Comparison of ENCODE assay signal across 31 cellular contexts in genomic region chr14:56881181-56881580, GRCh38.
"Had no signal": no experiment of that assay in that cellular context is flagged by ENCODE, and none has a peak within 500 bp of the region (broad histone marks: within the 10 kb centered on the region; RNA-seq: fewer than 3 reads in every experiment).

No MANE protein-coding gene starts in this region.

- H3K4me1 Mint-ChIP-seq: activated B cell treated with CpG ODN at 0.5 μM for 24 hours; activated CD8-positive, alpha-beta memory T cell treated with anti-CD3 and anti-CD28 coated beads, Interleukin-2, amount 10 ng/mL, durations not matched to agents 7 days and 5 days; activated naive CD4-positive, alpha-beta T cell treated with anti-CD3 and anti-CD28 coated beads, Interleukin-2, amount 50 U/mL, for 24 hours; activated naive CD8-positive, alpha-beta T cell treated with anti-CD3 and anti-CD28 coated beads for 36 hours; activated naive CD8-positive, alpha-beta T cell treated with anti-CD3 and anti-CD28 coated beads, Interleukin-2, amount 50 U/mL, for 24 hours; T-cell had no signal

- H3K27ac Mint-ChIP-seq: activated B cell treated with CpG ODN at 0.5 μM for 24 hours; activated CD8-positive, alpha-beta memory T cell treated with anti-CD3 and anti-CD28 coated beads, Interleukin-2, amount 10 ng/mL, durations not matched to agents 7 days and 5 days; activated CD8-positive, alpha-beta T cell treated with anti-CD3 and anti-CD28 coated beads, Interleukin-2, amount 10 ng/mL, durations not matched to agents 7 days and 5 days; activated naive CD4-positive, alpha-beta T cell treated with anti-CD3 and anti-CD28 coated beads for 36 hours; activated naive CD4-positive, alpha-beta T cell treated with anti-CD3 and anti-CD28 coated beads, Interleukin-2, amount 50 U/mL, for 24 hours; activated naive CD8-positive, alpha-beta T cell treated with anti-CD3 and anti-CD28 coated beads for 36 hours; activated naive CD8-positive, alpha-beta T cell treated with anti-CD3 and anti-CD28 coated beads, Interleukin-2, amount 50 U/mL, for 24 hours; activated T-helper 1 cell treated with anti-CD3 and anti-CD28 coated beads, Interleukin-12 subunit alpha, Interleukin-12 subunit beta, Interleukin-2, Interleukin-4 antibody, amounts not matched to agents 30 ng/mL and 10 ng/mL and 1 ng/mL, durations not matched to agents 14 hours and 24 hours and 36 hours; activated T-helper 2 cell treated with anti-CD3 and anti-CD28 coated beads, Interferon-gamma antibody, Interleukin-2, Interleukin-4, amounts not matched to agents 10 μg/mL and 5 μg/mL and 100 μg/mL, durations not matched to agents 14 hours and 24 hours and 36 hours; T-cell; T-helper 1 cell treated with Interleukin-12 subunit alpha and Interleukin-12 subunit beta and Interleukin-4 antibody, amounts not matched to agents 30 μg/mL and 1 μg/mL, for 36 hours had no signal

- H3K4me3 ChIP-seq: adrenal gland, body of pancreas, colonic mucosa, esophagus squamous epithelium, gastroesophageal sphincter had no signal

- H3K27me3 ChIP-seq: body of pancreas, colonic mucosa had no signal

- H3K4me1 ChIP-seq: adrenal gland, body of pancreas, colonic mucosa, esophagus squamous epithelium, gastroesophageal sphincter had no signal

- H3K9me3 ChIP-seq: adrenal gland, body of pancreas, colonic mucosa, esophagus squamous epithelium, gastroesophageal sphincter had no signal

- H3K27me3 Mint-ChIP-seq: activated CD8-positive, alpha-beta memory T cell treated with anti-CD3 and anti-CD28 coated beads, Interleukin-2, amount 10 ng/mL, durations not matched to agents 7 days and 5 days had no signal

- DNase-seq: activated B cell treated with CpG ODN at 0.5 μM for 24 hours; activated CD4-positive, alpha-beta T cell treated with anti-CD3 and anti-CD28 coated beads for 48 hours; activated CD4-positive, alpha-beta T cell treated with anti-CD3 and anti-CD28 coated beads, Interleukin-2, amount 50 U/mL, for 1 hour; activated CD4-positive, alpha-beta T cell treated with anti-CD3 and anti-CD28 coated beads, Interleukin-2, amount 50 U/mL, for 48 hours; activated CD8-positive, alpha-beta memory T cell treated with anti-CD3 and anti-CD28 coated beads, Interleukin-2, amount 10 ng/mL, durations not matched to agents 7 days and 5 days; activated CD8-positive, alpha-beta memory T cell treated with anti-CD3 and anti-CD28 coated beads, Interleukin-2, amount 50 U/mL, for 4 hours; activated CD8-positive, alpha-beta T cell treated with anti-CD3 and anti-CD28 coated beads, Interleukin-2, amount 10 ng/mL, durations not matched to agents 7 days and 5 days; activated effector memory CD4-positive, alpha-beta T cell treated with anti-CD3 and anti-CD28 coated beads, Interleukin-2, amount 50 U/mL, for 16 hours; activated naive CD4-positive, alpha-beta T cell treated with anti-CD3 and anti-CD28 coated beads for 36 hours; activated naive CD8-positive, alpha-beta T cell treated with anti-CD3 and anti-CD28 coated beads for 36 hours; activated naive CD8-positive, alpha-beta T cell treated with anti-CD3 and anti-CD28 coated beads, Interleukin-2, amount 50 U/mL, for 24 hours; activated T-cell treated with anti-CD3 and anti-CD28 coated beads, Interleukin-2, amount 50 U/mL, for 1 hour; activated T-cell treated with anti-CD3 and anti-CD28 coated beads, Interleukin-2, amount 50 U/mL, for 48 hours; adrenal gland; amygdala; aorta; central memory CD4-positive, alpha-beta T cell; colonic mucosa; effector CD8-positive, alpha-beta T cell; esophagus squamous epithelium; foreskin melanocyte; T-cell; T1000; WERI-Rb-1 had no signal

- H3K4me3 Mint-ChIP-seq: activated B cell treated with CpG ODN at 0.5 μM for 24 hours; activated CD8-positive, alpha-beta memory T cell treated with anti-CD3 and anti-CD28 coated beads, Interleukin-2, amount 10 ng/mL, durations not matched to agents 7 days and 5 days; activated CD8-positive, alpha-beta T cell treated with anti-CD3 and anti-CD28 coated beads, Interleukin-2, amount 10 ng/mL, durations not matched to agents 7 days and 5 days; activated naive CD4-positive, alpha-beta T cell treated with anti-CD3 and anti-CD28 coated beads for 36 hours; activated naive CD4-positive, alpha-beta T cell treated with anti-CD3 and anti-CD28 coated beads, Interleukin-2, amount 50 U/mL, for 24 hours; activated naive CD8-positive, alpha-beta T cell treated with anti-CD3 and anti-CD28 coated beads for 36 hours; activated naive CD8-positive, alpha-beta T cell treated with anti-CD3 and anti-CD28 coated beads, Interleukin-2, amount 50 U/mL, for 24 hours; activated T-helper 1 cell treated with anti-CD3 and anti-CD28 coated beads, Interleukin-12 subunit alpha, Interleukin-12 subunit beta, Interleukin-2, Interleukin-4 antibody, amounts not matched to agents 30 ng/mL and 10 ng/mL and 1 ng/mL, durations not matched to agents 14 hours and 24 hours and 36 hours; T-cell; T-helper 1 cell treated with Interleukin-12 subunit alpha and Interleukin-12 subunit beta and Interleukin-4 antibody, amounts not matched to agents 30 μg/mL and 1 μg/mL, for 36 hours had no signal

- H3K9me3 Mint-ChIP-seq: activated B cell treated with CpG ODN at 0.5 μM for 24 hours; activated naive CD4-positive, alpha-beta T cell treated with anti-CD3 and anti-CD28 coated beads for 36 hours; activated naive CD4-positive, alpha-beta T cell treated with anti-CD3 and anti-CD28 coated beads, Interleukin-2, amount 50 U/mL, for 24 hours; activated naive CD8-positive, alpha-beta T cell treated with anti-CD3 and anti-CD28 coated beads for 36 hours; activated naive CD8-positive, alpha-beta T cell treated with anti-CD3 and anti-CD28 coated beads, Interleukin-2, amount 50 U/mL, for 24 hours; activated T-helper 1 cell treated with anti-CD3 and anti-CD28 coated beads, Interleukin-12 subunit alpha, Interleukin-12 subunit beta, Interleukin-2, Interleukin-4 antibody, amounts not matched to agents 30 ng/mL and 10 ng/mL and 1 ng/mL, durations not matched to agents 14 hours and 24 hours and 36 hours; activated T-helper 2 cell treated with anti-CD3 and anti-CD28 coated beads, Interferon-gamma antibody, Interleukin-2, Interleukin-4, amounts not matched to agents 10 μg/mL and 5 μg/mL and 100 μg/mL, durations not matched to agents 14 hours and 24 hours and 36 hours; T-helper 1 cell treated with Interleukin-12 subunit alpha and Interleukin-12 subunit beta and Interleukin-4 antibody, amounts not matched to agents 30 μg/mL and 1 μg/mL, for 36 hours had no signal

- H3K36me3 ChIP-seq: adrenal gland, colonic mucosa, esophagus squamous epithelium, gastroesophageal sphincter had no signal

- H3K36me3 Mint-ChIP-seq: activated CD8-positive, alpha-beta memory T cell treated with anti-CD3 and anti-CD28 coated beads, Interleukin-2, amount 10 ng/mL, durations not matched to agents 7 days and 5 days; activated naive CD4-positive, alpha-beta T cell treated with anti-CD3 and anti-CD28 coated beads, Interleukin-2, amount 50 U/mL, for 24 hours; activated naive CD8-positive, alpha-beta T cell treated with anti-CD3 and anti-CD28 coated beads for 36 hours; T-cell had no signal

- H3K27ac ChIP-seq: adrenal gland, body of pancreas, colonic mucosa, epithelial cell of prostate, esophagus squamous epithelium, gastroesophageal sphincter, WERI-Rb-1 had no signal
